In the genomic region with DNA sequence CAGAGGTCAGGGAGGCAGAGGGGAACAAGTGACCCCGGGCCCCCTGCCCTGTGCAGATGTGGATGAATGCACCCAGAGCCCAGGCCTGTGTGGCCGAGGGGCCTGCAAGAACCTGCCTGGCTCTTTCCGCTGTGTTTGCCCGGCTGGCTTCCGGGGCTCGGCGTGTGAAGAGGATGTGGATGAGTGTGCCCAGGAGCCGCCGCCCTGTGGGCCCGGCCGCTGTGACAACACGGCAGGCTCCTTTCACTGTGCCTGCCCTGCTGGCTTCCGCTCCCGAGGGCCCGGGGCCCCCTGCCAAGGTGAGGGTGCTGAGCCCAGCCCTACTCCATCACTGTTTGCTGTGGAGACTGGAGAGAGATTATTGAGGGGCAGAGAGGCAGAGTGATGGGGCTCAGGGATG, we compare ENCODE assay signal across 2 cellular contexts.
TF ChIP-seq lines count a peak whose summit lies in the region.

No MANE protein-coding gene starts in this region.

TF ChIP-seq in GM23338, 12 proteins besides CTCF, POLR2A, EP300 and RAD21 (continues in another document):
- TF ChIP-seq POLR2AphosphoS5 (IDR thresholded peaks at IDR 0.05; ENCODE audit: low read depth) (no peak), EZH2phosphoT487 (IDR thresholded peaks at IDR 0.05; ENCODE audit: unreplicated experiment) (no peak), ZNF331 (CRISPR knock-in tag; IDR thresholded peaks at IDR 0.05; ENCODE audit: low read depth) (no peak), ZNF462 (CRISPR knock-in tag; IDR thresholded peaks at IDR 0.05) (no peak), EZH2 (IDR thresholded peaks at IDR 0.05; ENCODE audit: low read depth, unreplicated experiment) (no peak), NANOG (IDR thresholded peaks at IDR 0.05; ENCODE audit: borderline replicate concordance) (no peak), STAT1 (IDR thresholded peaks at IDR 0.05; ENCODE audit: unreplicated experiment) (no peak), ZNF114 (CRISPR knock-in tag; IDR thresholded peaks at IDR 0.05) (no peak)
- TF ChIP-seq, protein P1, sequence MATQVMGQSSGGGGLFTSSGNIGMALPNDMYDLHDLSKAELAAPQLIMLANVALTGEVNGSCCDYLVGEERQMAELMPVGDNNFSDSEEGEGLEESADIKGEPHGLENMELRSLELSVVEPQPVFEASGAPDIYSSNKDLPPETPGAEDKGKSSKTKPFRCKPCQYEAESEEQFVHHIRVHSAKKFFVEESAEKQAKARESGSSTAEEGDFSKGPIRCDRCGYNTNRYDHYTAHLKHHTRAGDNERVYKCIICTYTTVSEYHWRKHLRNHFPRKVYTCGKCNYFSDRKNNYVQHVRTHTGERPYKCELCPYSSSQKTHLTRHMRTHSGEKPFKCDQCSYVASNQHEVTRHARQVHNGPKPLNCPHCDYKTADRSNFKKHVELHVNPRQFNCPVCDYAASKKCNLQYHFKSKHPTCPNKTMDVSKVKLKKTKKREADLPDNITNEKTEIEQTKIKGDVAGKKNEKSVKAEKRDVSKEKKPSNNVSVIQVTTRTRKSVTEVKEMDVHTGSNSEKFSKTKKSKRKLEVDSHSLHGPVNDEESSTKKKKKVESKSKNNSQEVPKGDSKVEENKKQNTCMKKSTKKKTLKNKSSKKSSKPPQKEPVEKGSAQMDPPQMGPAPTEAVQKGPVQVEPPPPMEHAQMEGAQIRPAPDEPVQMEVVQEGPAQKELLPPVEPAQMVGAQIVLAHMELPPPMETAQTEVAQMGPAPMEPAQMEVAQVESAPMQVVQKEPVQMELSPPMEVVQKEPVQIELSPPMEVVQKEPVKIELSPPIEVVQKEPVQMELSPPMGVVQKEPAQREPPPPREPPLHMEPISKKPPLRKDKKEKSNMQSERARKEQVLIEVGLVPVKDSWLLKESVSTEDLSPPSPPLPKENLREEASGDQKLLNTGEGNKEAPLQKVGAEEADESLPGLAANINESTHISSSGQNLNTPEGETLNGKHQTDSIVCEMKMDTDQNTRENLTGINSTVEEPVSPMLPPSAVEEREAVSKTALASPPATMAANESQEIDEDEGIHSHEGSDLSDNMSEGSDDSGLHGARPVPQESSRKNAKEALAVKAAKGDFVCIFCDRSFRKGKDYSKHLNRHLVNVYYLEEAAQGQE (IDR thresholded peaks at IDR 0.05; ENCODE audit: unreplicated experiment): no peak
- TF ChIP-seq, protein P2, sequence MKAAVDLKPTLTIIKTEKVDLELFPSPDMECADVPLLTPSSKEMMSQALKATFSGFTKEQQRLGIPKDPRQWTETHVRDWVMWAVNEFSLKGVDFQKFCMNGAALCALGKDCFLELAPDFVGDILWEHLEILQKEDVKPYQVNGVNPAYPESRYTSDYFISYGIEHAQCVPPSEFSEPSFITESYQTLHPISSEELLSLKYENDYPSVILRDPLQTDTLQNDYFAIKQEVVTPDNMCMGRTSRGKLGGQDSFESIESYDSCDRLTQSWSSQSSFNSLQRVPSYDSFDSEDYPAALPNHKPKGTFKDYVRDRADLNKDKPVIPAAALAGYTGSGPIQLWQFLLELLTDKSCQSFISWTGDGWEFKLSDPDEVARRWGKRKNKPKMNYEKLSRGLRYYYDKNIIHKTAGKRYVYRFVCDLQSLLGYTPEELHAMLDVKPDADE (IDR thresholded peaks at IDR 0.05): no peak

TF ChIP-seq in H1, 55 proteins besides CTCF, POLR2A, EP300 and RAD21:
- no peak for TF ChIP-seq CTBP2 (IDR thresholded peaks at IDR 0.05; ENCODE audit: borderline replicate concordance, insufficient read depth, insufficient read length, low read length)
- TF ChIP-seq SP2 (IDR thresholded peaks at IDR 0.05; ENCODE audit: low read length): no peak
- no peak for TF ChIP-seq EZH2 (IDR thresholded peaks at IDR 0.05; ENCODE audit: low read depth, low read length, severe bottlenecking)
- TF ChIP-seq, protein P3, sequence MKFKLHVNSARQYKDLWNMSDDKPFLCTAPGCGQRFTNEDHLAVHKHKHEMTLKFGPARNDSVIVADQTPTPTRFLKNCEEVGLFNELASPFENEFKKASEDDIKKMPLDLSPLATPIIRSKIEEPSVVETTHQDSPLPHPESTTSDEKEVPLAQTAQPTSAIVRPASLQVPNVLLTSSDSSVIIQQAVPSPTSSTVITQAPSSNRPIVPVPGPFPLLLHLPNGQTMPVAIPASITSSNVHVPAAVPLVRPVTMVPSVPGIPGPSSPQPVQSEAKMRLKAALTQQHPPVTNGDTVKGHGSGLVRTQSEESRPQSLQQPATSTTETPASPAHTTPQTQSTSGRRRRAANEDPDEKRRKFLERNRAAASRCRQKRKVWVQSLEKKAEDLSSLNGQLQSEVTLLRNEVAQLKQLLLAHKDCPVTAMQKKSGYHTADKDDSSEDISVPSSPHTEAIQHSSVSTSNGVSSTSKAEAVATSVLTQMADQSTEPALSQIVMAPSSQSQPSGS (IDR thresholded peaks at IDR 0.05; ENCODE audit: low read length): no peak
- no peak for TF ChIP-seq POLR2AphosphoS5 (IDR thresholded peaks at IDR 0.05; ENCODE audit: low read depth, low read length)
- TF ChIP-seq NRF1 (IDR thresholded peaks at IDR 0.05; ENCODE audit: low read depth, low read length): no peak
- no peak for TF ChIP-seq ZNF274 (IDR thresholded peaks at IDR 0.05; ENCODE audit: borderline replicate concordance, extremely low read depth, low read length)
- TF ChIP-seq, protein P4, sequence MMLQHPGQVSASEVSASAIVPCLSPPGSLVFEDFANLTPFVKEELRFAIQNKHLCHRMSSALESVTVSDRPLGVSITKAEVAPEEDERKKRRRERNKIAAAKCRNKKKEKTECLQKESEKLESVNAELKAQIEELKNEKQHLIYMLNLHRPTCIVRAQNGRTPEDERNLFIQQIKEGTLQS (IDR thresholded peaks at IDR 0.05; ENCODE audit: insufficient read depth, low read depth, low read length): no peak
- no peak for TF ChIP-seq SRF (IDR thresholded peaks at IDR 0.05; ENCODE audit: low read depth, low read length)
- no peak for TF ChIP-seq SIX5 (IDR thresholded peaks at IDR 0.05; ENCODE audit: low read depth, low read length)
- TF ChIP-seq RFX5 (IDR thresholded peaks at IDR 0.05; ENCODE audit: borderline replicate concordance, low read depth, low read length): no peak
- no peak for TF ChIP-seq TEAD4 (IDR thresholded peaks at IDR 0.05; ENCODE audit: low read depth, low read length)
- TF ChIP-seq USF2 (IDR thresholded peaks at IDR 0.05; ENCODE audit: low read length): no peak
- TF ChIP-seq KDM4A (IDR thresholded peaks at IDR 0.05; ENCODE audit: low read depth, low read length, severe bottlenecking): no peak
- TF ChIP-seq SP1 (IDR thresholded peaks at IDR 0.05; ENCODE audit: low read depth, low read length): no peak
- no peak for TF ChIP-seq KDM1A (IDR thresholded peaks at IDR 0.05; ENCODE audit: borderline replicate concordance, low read length)
- no peak for TF ChIP-seq FOSL1 (IDR thresholded peaks at IDR 0.05; ENCODE audit: insufficient read depth, low read depth, low read length)
